ENCODE assay signal across 21 cellular contexts in genomic region chr6:96816182-96816888, GRCh38. TPM values are rescaled to one million over a fixed set of nuclear protein-coding genes. Genes with fewer than 3 reads are reported as not detected.
A peak's percentile ranks its signal among the peaks of the same experiment; 100 is the strongest.
DNase-seq lines count a peak whose midpoint lies in the region; ATAC-seq and TF ChIP-seq lines count a peak whose summit lies in the region.
"Had no signal": no experiment of that assay in that cellular context is flagged by ENCODE, and none has a peak within 500 bp of the region (broad histone marks: within the 10 kb centered on the region; RNA-seq: fewer than 3 reads in every experiment).

No MANE protein-coding gene starts in this region.

- peaks cover 11% of the 10 kb centered on the region for H3K4me1 Mint-ChIP-seq in neural progenitor cell
- H3K4me1 Mint-ChIP-seq: activated CD4-positive, alpha-beta T cell treated with anti-CD3 and anti-CD28 coated beads, Interleukin-2, amount 10 ng/mL, durations not matched to agents 7 days and 5 days had no signal

- DNase-seq in WERI-Rb-1 (peak; percentile 17), fibroblast of pulmonary artery (ENCODE audit: low read depth) (peak; percentile 56), neural progenitor cell (ENCODE audit: low spot score) (peak; percentile 70), NCI-H82 treated with DMSO at 0.1 percent for 48 hours (lab: John Stamatoyannopoulos, UW; ENCODE audit: unreplicated experiment) (no peak), activated gamma-delta T cell treated with Interleukin-2 at 50 U/mL for 16 hours (no peak)
- no peak for DNase-seq in stimulated activated CD4-positive, alpha-beta T cell treated with anti-CD3 and anti-CD28 coated beads, Interleukin-15, amount 100 ng/mL, for 24 hours
- DNase-seq: activated CD4-positive, alpha-beta T cell treated with anti-CD3 and anti-CD28 coated beads, Interleukin-2, amount 10 ng/mL, durations not matched to agents 7 days and 5 days; activated T-cell treated with anti-CD3 and anti-CD28 coated beads, Interleukin-2, amount 50 U/mL, for 72 hours; anterior cingulate cortex; effector CD8-positive, alpha-beta T cell; GDM1; Karpas-422; left cardiac atrium; naive thymus-derived CD8-positive, alpha-beta T cell; NCI-H1694; NCI-H526; Peyer's patch; stimulated activated naive CD8-positive, alpha-beta T cell treated with anti-CD3 and anti-CD28 coated beads, Interleukin-15, amount 100 ng/mL, for 72 hours; T-helper 2 cell had no signal

- peaks cover 77% of the 10 kb centered on the region for H3K79me2 ChIP-seq in neural progenitor cell (ENCODE audit: low read depth)

- no peak overlapping the region for H3K4me3 Mint-ChIP-seq in neural progenitor cell
- H3K4me3 Mint-ChIP-seq: activated CD4-positive, alpha-beta T cell treated with anti-CD3 and anti-CD28 coated beads, Interleukin-2, amount 10 ng/mL, durations not matched to agents 7 days and 5 days; activated T-cell treated with anti-CD3 and anti-CD28 coated beads, Interleukin-2, amount 50 U/mL, for 72 hours; naive thymus-derived CD8-positive, alpha-beta T cell; stimulated activated naive CD8-positive, alpha-beta T cell treated with anti-CD3 and anti-CD28 coated beads, Interleukin-15, amount 100 ng/mL, for 72 hours had no signal

- H3K36me3 ChIP-seq in ES-I3 (ENCODE audit: insufficient read depth, low read length): no peaks in the 10 kb centered on the region
- H3K36me3 ChIP-seq in WERI-Rb-1: no peaks in the 10 kb centered on the region
- H3K36me3 ChIP-seq in neural progenitor cell: no peaks in the 10 kb centered on the region
- H3K36me3 ChIP-seq: Peyer's patch had no signal

- no peak for ATAC-seq in GM18502 (IDR thresholded peaks at IDR 0.05; ENCODE audit: poor library complexity, unreplicated experiment)
- ATAC-seq: activated T-cell treated with anti-CD3 and anti-CD28 coated beads, Interleukin-2, amount 50 U/mL, for 72 hours; left cardiac atrium; naive thymus-derived CD8-positive, alpha-beta T cell; stimulated activated naive CD8-positive, alpha-beta T cell treated with anti-CD3 and anti-CD28 coated beads, Interleukin-15, amount 100 ng/mL, for 72 hours had no signal

- peaks cover 8% of the 10 kb centered on the region for H3F3A ChIP-seq in neural progenitor cell (ENCODE audit: low read depth)

- peak overlapping the region; percentile 95 for H3K27ac Mint-ChIP-seq in neural progenitor cell
- H3K27ac Mint-ChIP-seq: activated CD4-positive, alpha-beta T cell treated with anti-CD3 and anti-CD28 coated beads, Interleukin-2, amount 10 ng/mL, durations not matched to agents 7 days and 5 days; activated T-cell treated with anti-CD3 and anti-CD28 coated beads, Interleukin-2, amount 50 U/mL, for 72 hours; naive thymus-derived CD8-positive, alpha-beta T cell; stimulated activated naive CD8-positive, alpha-beta T cell treated with anti-CD3 and anti-CD28 coated beads, Interleukin-15, amount 100 ng/mL, for 72 hours had no signal

- H3K9me3 ChIP-seq in ES-I3 (ENCODE audit: control insufficient read depth, insufficient read depth, low read length): no peaks in the 10 kb centered on the region
- no peaks in the 10 kb centered on the region for H3K9me3 ChIP-seq in WERI-Rb-1 (ENCODE audit: severe bottlenecking)
- no peaks in the 10 kb centered on the region for H3K9me3 ChIP-seq in neural progenitor cell (ENCODE audit: low read depth)
- H3K9me3 ChIP-seq: Peyer's patch had no signal

- no peaks in the 10 kb centered on the region for H3K27me3 Mint-ChIP-seq in neural progenitor cell (ENCODE audit: insufficient read depth, low read depth)

- peak overlapping the region; percentile 64 for H3K4me2 ChIP-seq in neural progenitor cell

- H3K27me3 ChIP-seq in WERI-Rb-1 (ENCODE audit: insufficient read depth, low read depth, severe bottlenecking) (no peaks in the 10 kb centered on the region), neural progenitor cell (no peaks in the 10 kb centered on the region)
- H3K27me3 ChIP-seq: Peyer's patch had no signal

- H3K9ac ChIP-seq in ES-I3 (ENCODE audit: low read depth, low read length): peak overlapping the region; percentile 28
- H3K9ac ChIP-seq in neural progenitor cell: no peak overlapping the region

- H3K4me3 ChIP-seq in WERI-Rb-1 (ENCODE audit: low read depth, low read length): no peak overlapping the region
- H3K4me3 ChIP-seq in fibroblast of pulmonary artery (replicated peaks; ENCODE audit: low read depth, low read length): peak overlapping the region; percentile 4
- H3K4me3 ChIP-seq in neural progenitor cell: no peak overlapping the region
- H3K4me3 ChIP-seq: Peyer's patch had no signal

- peaks cover 2% of the 10 kb centered on the region for H3K9me3 Mint-ChIP-seq in neural progenitor cell
- H3K9me3 Mint-ChIP-seq: activated CD4-positive, alpha-beta T cell treated with anti-CD3 and anti-CD28 coated beads, Interleukin-2, amount 10 ng/mL, durations not matched to agents 7 days and 5 days; activated T-cell treated with anti-CD3 and anti-CD28 coated beads, Interleukin-2, amount 50 U/mL, for 72 hours; naive thymus-derived CD8-positive, alpha-beta T cell; stimulated activated naive CD8-positive, alpha-beta T cell treated with anti-CD3 and anti-CD28 coated beads, Interleukin-15, amount 100 ng/mL, for 72 hours had no signal

- H2AFZ ChIP-seq in neural progenitor cell (replicated peaks): no peak overlapping the region

- TF ChIP-seq CTCF in WERI-Rb-1 (IDR thresholded peaks at IDR 0.05; ENCODE audit: low read depth, low read length): no peak
- no peak for TF ChIP-seq CTCF in fibroblast of pulmonary artery (IDR thresholded peaks at IDR 0.05; ENCODE audit: low read length, missing control alignments)
- no peak for TF ChIP-seq CTCF in neural progenitor cell (IDR thresholded peaks at IDR 0.05)

- H4K20me1 ChIP-seq in neural progenitor cell (ENCODE audit: low read depth): peaks cover 18% of the 10 kb centered on the region

- H3K27ac ChIP-seq in WERI-Rb-1 (no peak overlapping the region), neural progenitor cell (peak overlapping the region; percentile 71)
- H3K27ac ChIP-seq: Peyer's patch had no signal

- H3K36me3 Mint-ChIP-seq in neural progenitor cell: peaks cover 6% of the 10 kb centered on the region
- H3K36me3 Mint-ChIP-seq: naive thymus-derived CD8-positive, alpha-beta T cell had no signal

- H3K4me1 ChIP-seq in ES-I3 (ENCODE audit: insufficient read depth, low read length) (peaks cover 24% of the 10 kb centered on the region), neural progenitor cell (peaks cover 18% of the 10 kb centered on the region)
- H3K4me1 ChIP-seq: Peyer's patch had no signal

RNA-seq across cellular contexts. Expression of gene GPR63, which starts 20.9 kb away (rescaled TPM):
- total RNA-seq in neural progenitor cell (ENCODE audit: low replicate concordance): 13.2 and 18.2 TPM in 2 replicates

Comparison
In these comparisons a context has a peak if more than half of its experiments do, and no peak if none do; other contexts are left out.
1. DNase-seq: peak in WERI-Rb-1 (single experiment), fibroblast of pulmonary artery (single experiment) and neural progenitor cell (single experiment); none in stimulated activated CD4-positive, alpha-beta T cell treated with anti-CD3 and anti-CD28 coated beads, Interleukin-15, amount 100 ng/mL, for 24 hours (single experiment), NCI-H82 treated with DMSO at 0.1 percent for 48 hours (single experiment) and activated gamma-delta T cell treated with Interleukin-2 at 50 U/mL for 16 hours (single experiment).